In the genomic region with DNA sequence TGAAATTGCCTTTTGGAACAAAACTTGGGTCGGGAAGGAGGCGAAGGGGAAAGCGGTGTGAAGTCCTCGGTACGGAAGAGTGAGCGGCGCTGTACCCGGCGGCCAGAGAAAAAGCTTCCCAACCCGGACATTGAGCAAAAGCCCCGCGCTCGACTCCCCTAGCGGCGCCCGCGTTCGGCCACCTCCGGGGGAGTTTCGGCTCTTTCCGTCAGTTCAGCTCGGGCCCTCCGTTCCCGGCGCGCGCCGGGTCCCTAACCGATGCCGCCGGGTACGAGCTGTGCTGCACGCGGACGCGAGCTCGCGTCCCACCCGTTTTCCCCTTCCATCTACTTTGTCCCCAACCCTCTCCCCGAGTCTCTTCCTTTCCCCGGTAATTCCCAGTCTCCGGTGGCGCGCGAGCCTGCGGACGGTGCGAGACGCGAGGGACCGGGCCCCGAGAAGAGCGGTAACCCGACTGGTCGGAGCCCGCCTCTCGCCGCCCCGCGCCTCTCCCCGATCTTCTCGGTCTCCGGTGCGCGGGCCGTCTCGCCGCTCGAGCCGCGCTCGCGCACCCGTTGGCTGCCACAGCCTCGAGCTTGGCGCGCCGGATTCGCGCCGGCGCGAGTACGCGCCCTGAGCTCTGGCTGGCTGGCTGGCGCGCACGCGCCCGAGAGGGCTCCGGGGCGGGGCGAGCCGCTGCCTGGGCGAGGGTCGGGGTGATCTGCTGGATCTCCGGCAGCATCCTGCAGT, we compare ENCODE assay signal across 1 cellular context.
TF ChIP-seq lines count a peak whose summit lies in the region.

No MANE protein-coding gene starts in this region.

TF ChIP-seq in K562, 482 proteins besides CTCF, POLR2A, EP300 and RAD21 (continued from another document and continues in another):
- TF ChIP-seq ZBTB7A (IDR thresholded peaks at IDR 0.05; ENCODE audit: borderline replicate concordance, control insufficient read depth, low read depth, low read length), result peak; percentile 89; the same call in 1 of the 2 replicates
- no peak for TF ChIP-seq ZFP1 (CRISPR knock-in tag; IDR thresholded peaks at IDR 0.05)
- peak; percentile 97 for TF ChIP-seq SUPT5H (IDR thresholded peaks at IDR 0.05)
- TF ChIP-seq DMBX1 (CRISPR knock-in tag; IDR thresholded peaks at IDR 0.05; ENCODE audit: borderline replicate concordance), result peak; percentile 71; the same call in 1 of the 2 replicates
- no peak for TF ChIP-seq PHB2 (IDR thresholded peaks at IDR 0.05; ENCODE audit: low read depth)
- TF ChIP-seq, protein P1, sequence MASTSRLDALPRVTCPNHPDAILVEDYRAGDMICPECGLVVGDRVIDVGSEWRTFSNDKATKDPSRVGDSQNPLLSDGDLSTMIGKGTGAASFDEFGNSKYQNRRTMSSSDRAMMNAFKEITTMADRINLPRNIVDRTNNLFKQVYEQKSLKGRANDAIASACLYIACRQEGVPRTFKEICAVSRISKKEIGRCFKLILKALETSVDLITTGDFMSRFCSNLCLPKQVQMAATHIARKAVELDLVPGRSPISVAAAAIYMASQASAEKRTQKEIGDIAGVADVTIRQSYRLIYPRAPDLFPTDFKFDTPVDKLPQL (IDR thresholded peaks at IDR 0.05; ENCODE audit: extremely low read depth, insufficient read length), result peak; percentile 28
- no peak for TF ChIP-seq GABPB2 (CRISPR knock-in tag; conservative IDR thresholded peaks at IDR 0.05)
- TF ChIP-seq YY1 (IDR thresholded peaks at IDR 0.05; ENCODE audit: borderline replicate concordance in 1 of 3, control insufficient read depth in 1 of 3, extremely low read depth in 1 of 3, insufficient read depth in 3 of 3, insufficient read length in 1 of 3, insufficient replicate concordance in 2 of 3, low read depth in 1 of 3, low read length in 2 of 3), result peak in 2 of 3 experiments; percentile 44 to 69
- TF ChIP-seq CREB3 (tag; conservative IDR thresholded peaks at IDR 0.05; ENCODE audit: low read depth), result peak; percentile 79
- TF ChIP-seq, protein P2, sequence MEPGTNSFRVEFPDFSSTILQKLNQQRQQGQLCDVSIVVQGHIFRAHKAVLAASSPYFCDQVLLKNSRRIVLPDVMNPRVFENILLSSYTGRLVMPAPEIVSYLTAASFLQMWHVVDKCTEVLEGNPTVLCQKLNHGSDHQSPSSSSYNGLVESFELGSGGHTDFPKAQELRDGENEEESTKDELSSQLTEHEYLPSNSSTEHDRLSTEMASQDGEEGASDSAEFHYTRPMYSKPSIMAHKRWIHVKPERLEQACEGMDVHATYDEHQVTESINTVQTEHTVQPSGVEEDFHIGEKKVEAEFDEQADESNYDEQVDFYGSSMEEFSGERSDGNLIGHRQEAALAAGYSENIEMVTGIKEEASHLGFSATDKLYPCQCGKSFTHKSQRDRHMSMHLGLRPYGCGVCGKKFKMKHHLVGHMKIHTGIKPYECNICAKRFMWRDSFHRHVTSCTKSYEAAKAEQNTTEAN (CRISPR knock-in tag; IDR thresholded peaks at IDR 0.05), result no peak
- TF ChIP-seq SMARCA5 (IDR thresholded peaks at IDR 0.05), result no peak
- no peak for TF ChIP-seq ESRRB (CRISPR knock-in tag; IDR thresholded peaks at IDR 0.05; ENCODE audit: borderline replicate concordance)
- no peak for TF ChIP-seq TEAD2 (tag; IDR thresholded peaks at IDR 0.05)
- TF ChIP-seq CBX5 (IDR thresholded peaks at IDR 0.05; ENCODE audit: borderline replicate concordance, low read depth), result no peak
- no peak for TF ChIP-seq ZC3H8 (IDR thresholded peaks at IDR 0.05)
- no peak for TF ChIP-seq ZNF280B (CRISPR knock-in tag; IDR thresholded peaks at IDR 0.05)
- TF ChIP-seq NFYB (IDR thresholded peaks at IDR 0.05; ENCODE audit: extremely low read depth, insufficient read length), result no peak
- TF ChIP-seq GABPB1 (CRISPR knock-in tag; IDR thresholded peaks at IDR 0.05), result no peak; the same call in none of the 2 replicates
- TF ChIP-seq KLF13 (tag; IDR thresholded peaks at IDR 0.05; ENCODE audit: borderline replicate concordance, low read depth), result 0 out of 2 replicates have a peak, but pooled peaks have one; percentile 11
- no peak for TF ChIP-seq PHF20 (IDR thresholded peaks at IDR 0.05; ENCODE audit: partially characterized antibody)
- 0 out of 2 replicates have a peak, but pooled peaks have one; percentile 7 for TF ChIP-seq PHF21A (IDR thresholded peaks at IDR 0.05; ENCODE audit: borderline replicate concordance, low read depth)
- TF ChIP-seq, protein P3, sequence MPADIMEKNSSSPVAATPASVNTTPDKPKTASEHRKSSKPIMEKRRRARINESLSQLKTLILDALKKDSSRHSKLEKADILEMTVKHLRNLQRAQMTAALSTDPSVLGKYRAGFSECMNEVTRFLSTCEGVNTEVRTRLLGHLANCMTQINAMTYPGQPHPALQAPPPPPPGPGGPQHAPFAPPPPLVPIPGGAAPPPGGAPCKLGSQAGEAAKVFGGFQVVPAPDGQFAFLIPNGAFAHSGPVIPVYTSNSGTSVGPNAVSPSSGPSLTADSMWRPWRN (IDR thresholded peaks at IDR 0.05; ENCODE audit: low read depth), result no peak
- no peak for TF ChIP-seq ZNF174 (CRISPR knock-in tag; IDR thresholded peaks at IDR 0.05)
- TF ChIP-seq SREBF1 (IDR thresholded peaks at IDR 0.05; ENCODE audit: borderline replicate concordance, low read depth, low read length), result no peak
- no peak; the same call in 1 of the 2 replicates for TF ChIP-seq RREB1 (CRISPR knock-in tag; IDR thresholded peaks at IDR 0.05)
- TF ChIP-seq, protein P4, sequence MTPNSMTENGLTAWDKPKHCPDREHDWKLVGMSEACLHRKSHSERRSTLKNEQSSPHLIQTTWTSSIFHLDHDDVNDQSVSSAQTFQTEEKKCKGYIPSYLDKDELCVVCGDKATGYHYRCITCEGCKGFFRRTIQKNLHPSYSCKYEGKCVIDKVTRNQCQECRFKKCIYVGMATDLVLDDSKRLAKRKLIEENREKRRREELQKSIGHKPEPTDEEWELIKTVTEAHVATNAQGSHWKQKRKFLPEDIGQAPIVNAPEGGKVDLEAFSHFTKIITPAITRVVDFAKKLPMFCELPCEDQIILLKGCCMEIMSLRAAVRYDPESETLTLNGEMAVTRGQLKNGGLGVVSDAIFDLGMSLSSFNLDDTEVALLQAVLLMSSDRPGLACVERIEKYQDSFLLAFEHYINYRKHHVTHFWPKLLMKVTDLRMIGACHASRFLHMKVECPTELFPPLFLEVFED (CRISPR knock-in tag; conservative IDR thresholded peaks at IDR 0.05), result no peak
- peak; percentile 54 for TF ChIP-seq GABPA (tag; conservative IDR thresholded peaks at IDR 0.05; ENCODE audit: low read depth)
- TF ChIP-seq MLX (CRISPR knock-in tag; conservative IDR thresholded peaks at IDR 0.05), result no peak
- no peak for TF ChIP-seq SIX5 (IDR thresholded peaks at IDR 0.05; ENCODE audit: borderline replicate concordance in 1 of 2, insufficient read depth in 1 of 2, low read depth in 1 of 2, low read length in 2 of 2)
- peak; percentile 97 for TF ChIP-seq POLR2G (IDR thresholded peaks at IDR 0.05; ENCODE audit: low read depth, low read length)
- TF ChIP-seq HNRNPL (IDR thresholded peaks at IDR 0.05; ENCODE audit: low read depth, low read length), result peak; percentile 61; the same call in 1 of the 2 replicates
- TF ChIP-seq, protein P5, sequence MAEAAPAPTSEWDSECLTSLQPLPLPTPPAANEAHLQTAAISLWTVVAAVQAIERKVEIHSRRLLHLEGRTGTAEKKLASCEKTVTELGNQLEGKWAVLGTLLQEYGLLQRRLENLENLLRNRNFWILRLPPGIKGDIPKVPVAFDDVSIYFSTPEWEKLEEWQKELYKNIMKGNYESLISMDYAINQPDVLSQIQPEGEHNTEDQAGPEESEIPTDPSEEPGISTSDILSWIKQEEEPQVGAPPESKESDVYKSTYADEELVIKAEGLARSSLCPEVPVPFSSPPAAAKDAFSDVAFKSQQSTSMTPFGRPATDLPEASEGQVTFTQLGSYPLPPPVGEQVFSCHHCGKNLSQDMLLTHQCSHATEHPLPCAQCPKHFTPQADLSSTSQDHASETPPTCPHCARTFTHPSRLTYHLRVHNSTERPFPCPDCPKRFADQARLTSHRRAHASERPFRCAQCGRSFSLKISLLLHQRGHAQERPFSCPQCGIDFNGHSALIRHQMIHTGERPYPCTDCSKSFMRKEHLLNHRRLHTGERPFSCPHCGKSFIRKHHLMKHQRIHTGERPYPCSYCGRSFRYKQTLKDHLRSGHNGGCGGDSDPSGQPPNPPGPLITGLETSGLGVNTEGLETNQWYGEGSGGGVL (CRISPR knock-in tag; IDR thresholded peaks at IDR 0.05), result no peak
- no peak for TF ChIP-seq ZNF133 (CRISPR knock-in tag; IDR thresholded peaks at IDR 0.05)
- TF ChIP-seq BCL6 (CRISPR knock-in tag; IDR thresholded peaks at IDR 0.05), result no peak
- no peak for TF ChIP-seq MIER1 (IDR thresholded peaks at IDR 0.05; ENCODE audit: low read depth)
- TF ChIP-seq MEF2D (tag; conservative IDR thresholded peaks at IDR 0.05; ENCODE audit: low read depth), result no peak
- TF ChIP-seq ZNF140 (CRISPR knock-in tag; IDR thresholded peaks at IDR 0.05), result no peak
- TF ChIP-seq BDP1 (IDR thresholded peaks at IDR 0.05; ENCODE audit: insufficient read depth, insufficient read length), result no peak
- no peak for TF ChIP-seq SRSF9 (IDR thresholded peaks at IDR 0.05; ENCODE audit: borderline replicate concordance, low read depth, low read length)
- TF ChIP-seq KDM2B (CRISPR knock-in tag; IDR thresholded peaks at IDR 0.05), result 0 out of 2 replicates have a peak, but pooled peaks have one; percentile 9
- TF ChIP-seq MAFF (IDR thresholded peaks at IDR 0.05; ENCODE audit: low read length), result no peak
- TF ChIP-seq, protein P6, sequence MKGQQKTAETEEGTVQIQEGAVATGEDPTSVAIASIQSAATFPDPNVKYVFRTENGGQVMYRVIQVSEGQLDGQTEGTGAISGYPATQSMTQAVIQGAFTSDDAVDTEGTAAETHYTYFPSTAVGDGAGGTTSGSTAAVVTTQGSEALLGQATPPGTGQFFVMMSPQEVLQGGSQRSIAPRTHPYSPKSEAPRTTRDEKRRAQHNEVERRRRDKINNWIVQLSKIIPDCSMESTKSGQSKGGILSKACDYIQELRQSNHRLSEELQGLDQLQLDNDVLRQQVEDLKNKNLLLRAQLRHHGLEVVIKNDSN (CRISPR knock-in tag; IDR thresholded peaks at IDR 0.05), result no peak; the same call in 1 of the 2 replicates
- no peak for TF ChIP-seq MCM7 (IDR thresholded peaks at IDR 0.05)
- peak; percentile 96 for TF ChIP-seq PHF8 (IDR thresholded peaks at IDR 0.05; ENCODE audit: borderline replicate concordance, low read length)
- no peak for TF ChIP-seq SAP30 (IDR thresholded peaks at IDR 0.05; ENCODE audit: borderline replicate concordance, insufficient read depth, low read depth, low read length, poor library complexity, severe bottlenecking)
- no peak for TF ChIP-seq HDGF (IDR thresholded peaks at IDR 0.05)
- no peak; the same call in 1 of the 2 replicates for TF ChIP-seq BRD4 (IDR thresholded peaks at IDR 0.05)
- TF ChIP-seq ZNF324 (CRISPR knock-in tag; IDR thresholded peaks at IDR 0.05), result no peak
